Comparison of ENCODE assay signal across 9 cellular contexts in genomic region chr5:72244862-72245371, GRCh38.
DNase-seq lines count a peak whose midpoint lies in the region; ATAC-seq, FAIRE-seq and TF ChIP-seq lines count a peak whose summit lies in the region.
"Had no signal": no experiment of that assay in that cellular context is flagged by ENCODE, and none has a peak within 500 bp of the region (broad histone marks: within the 10 kb centered on the region; RNA-seq: fewer than 3 reads in every experiment).

No MANE protein-coding gene starts in this region.

- H3K27me3 Mint-ChIP-seq in activated CD4-positive, alpha-beta T cell treated with anti-CD3 and anti-CD28 coated beads for 36 hours: no peaks in the 10 kb centered on the region
- H3K27me3 Mint-ChIP-seq in HFFc6 (ENCODE audit: insufficient read depth): no peaks in the 10 kb centered on the region

- H3K4me3 ChIP-seq in GM12878 (no peak overlapping the region), vagina (no peak overlapping the region)
- H3K4me3 ChIP-seq: upper lobe of left lung had no signal

- DNase-seq in activated CD4-positive, alpha-beta T cell treated with anti-CD3 and anti-CD28 coated beads for 36 hours: peak; percentile 13
- DNase-seq in activated CD4-positive, alpha-beta T cell treated with anti-CD3 and anti-CD28 coated beads, Interleukin-2, amount 50 U/mL, for 1 hour: no peak
- DNase-seq in HFFc6: peak; percentile 60
- DNase-seq in NAMALWA (ENCODE audit: low spot score): peak; percentile 47
- no peak for DNase-seq in GM12878 (ENCODE audit: low read depth, low spot score)
- DNase-seq in iris pigment epithelial cell (ENCODE audit: low read depth): peak; percentile 71
- no peak for DNase-seq in vagina (ENCODE audit: extremely low spot score in 2 of 2)
- no peak for DNase-seq in SKM-1 (lab: John Stamatoyannopoulos, UW; ENCODE audit: unreplicated experiment)
- DNase-seq: upper lobe of left lung had no signal

- H3K4me3 Mint-ChIP-seq in activated CD4-positive, alpha-beta T cell treated with anti-CD3 and anti-CD28 coated beads for 36 hours: no peak overlapping the region
- H3K4me3 Mint-ChIP-seq in HFFc6: no peak overlapping the region

- FAIRE-seq in GM12878 (lab: Jason Lieb, UNC): no peak

- H3K79me2 ChIP-seq in GM12878 (ENCODE audit: control insufficient read depth, insufficient read depth, low read length): peaks cover 3% of the 10 kb centered on the region

- H2AFZ ChIP-seq in GM12878 (ENCODE audit: control insufficient read depth, low read depth, low read length): no peak overlapping the region

- no peak overlapping the region for H3K27ac Mint-ChIP-seq in activated CD4-positive, alpha-beta T cell treated with anti-CD3 and anti-CD28 coated beads for 36 hours
- H3K27ac Mint-ChIP-seq in HFFc6: peak overlapping the region; percentile 23; the same call in 1 of the 2 replicates

- no peak for TF ChIP-seq POLR2A in GM12878 (IDR thresholded peaks at IDR 0.05; ENCODE audit: low read depth, low read length)
- TF ChIP-seq POLR2A in vagina (IDR thresholded peaks at IDR 0.05): no peak

- H3K27ac ChIP-seq in GM12878 (ENCODE audit: control insufficient read depth, insufficient read depth) (no peak overlapping the region), vagina (peak overlapping the region; percentile 69)
- H3K27ac ChIP-seq: upper lobe of left lung had no signal

- CTCF ChIA-PET in activated CD4-positive, alpha-beta T cell treated with anti-CD3 and anti-CD28 coated beads for 36 hours (lab: Charles Lee): interaction anchor here (1.3 to 1.9 kb wide), 2 partner anchors 9 to 27 kb away, joined by 3 to 6 read pairs; no protein-coding TSS in a partner anchor
- CTCF ChIA-PET in GM12878 (lab: Yijun Ruan, JAX): interaction anchor here (0.6 to 2.4 kb wide), 22 partner anchors 9 to 467 kb away, joined by 3 to 19 read pairs (median 4); no protein-coding TSS in a partner anchor

- POLR2A ChIA-PET in activated CD4-positive, alpha-beta T cell treated with anti-CD3 and anti-CD28 coated beads for 36 hours (lab: Charles Lee): interaction anchor here (0.6 kb wide), 1 partner anchor 104 kb away, joined by 8 read pairs; no protein-coding TSS in a partner anchor
- POLR2A ChIA-PET in GM12878 (lab: Charles Lee): no interaction called here

- ATAC-seq in activated CD4-positive, alpha-beta T cell treated with anti-CD3 and anti-CD28 coated beads for 36 hours: no peak
- ATAC-seq in GM12878: peak; percentile 95

- intact Hi-C loops in activated CD4-positive, alpha-beta T cell treated with anti-CD3 and anti-CD28 coated beads for 36 hours (cut with DNase I, micrococcal nuclease): no loop called here
- intact Hi-C loops in GM12878 (cut with micrococcal nuclease; ENCODE audit: unreplicated experiment): loop anchor here (2.0 to 10.0 kb wide), 2 partner anchors 106 to 460 kb away; no protein-coding TSS in a partner anchor
- intact Hi-C loops in vagina (cut with DNase I): no loop called here

- SMC1A ChIA-PET in GM12878 (lab: Charles Lee; ENCODE audit: uncharacterized antibody, unreplicated experiment): interaction anchor here (0.6 to 2.6 kb wide), 11 partner anchors 10 to 106 kb away, joined by 3 to 13 read pairs (median 4); no protein-coding TSS in a partner anchor

- no peak overlapping the region for H3K9ac ChIP-seq in GM12878 (ENCODE audit: control insufficient read depth, insufficient read depth, low read length)

- WGBS in GM12878 (ENCODE audit: insufficient coverage, insufficient replicate concordance, low lambda C conversion rate, missing lambda C conversion rate): 87% methylated on average over 2 of the region's 2 CpGs

- TF ChIP-seq CTCF in HFFc6 (IDR thresholded peaks at IDR 0.05): peak; percentile 74
- TF ChIP-seq CTCF in GM12878 (IDR thresholded peaks at IDR 0.05 in 2 of 3, conservative IDR thresholded peaks at IDR 0.05 in 1 of 3; ENCODE audit: control insufficient read depth in 2 of 3, extremely low read depth in 1 of 3, insufficient read depth in 1 of 3, low read depth in 3 of 3, low read length in 3 of 3): peak; percentile 39 to 51 (median 48); a peak in 5 of 6 replicates
- TF ChIP-seq CTCF in vagina (IDR thresholded peaks at IDR 0.05): no peak

- peak; percentile 56 for TF ChIP-seq RAD21 in GM12878 (IDR thresholded peaks at IDR 0.05; ENCODE audit: insufficient read depth, low read depth, low read length)

- RAD21 ChIA-PET in GM12878 (lab: Charles Lee; ENCODE audit: unreplicated experiment): interaction anchor here (0.6 to 1.6 kb wide), 9 partner anchors 11 to 462 kb away, joined by 3 to 8 read pairs (median 3); no protein-coding TSS in a partner anchor

- H3K4me2 ChIP-seq in GM12878 (ENCODE audit: control insufficient read depth, insufficient read depth): no peak overlapping the region

- H4K20me1 ChIP-seq in GM12878 (ENCODE audit: control insufficient read depth, insufficient read depth): no peaks in the 10 kb centered on the region

- no peak for TF ChIP-seq EP300 in GM12878 (IDR thresholded peaks at IDR 0.05; ENCODE audit: borderline replicate concordance in 1 of 2, control insufficient read depth in 1 of 2, low read depth in 2 of 2, low read length in 2 of 2)

- H3K27me3 ChIP-seq in GM12878 (replicated peaks in 1 of 2; ENCODE audit: control insufficient read depth in 2 of 2, insufficient read depth in 2 of 2, low read length in 1 of 2): no peaks in the 10 kb centered on the region
- H3K27me3 ChIP-seq in vagina: no peaks in the 10 kb centered on the region
- H3K27me3 ChIP-seq: upper lobe of left lung had no signal

- H3K9me3 Mint-ChIP-seq in activated CD4-positive, alpha-beta T cell treated with anti-CD3 and anti-CD28 coated beads for 36 hours (ENCODE audit: low read depth): no peaks in the 10 kb centered on the region
- H3K9me3 Mint-ChIP-seq in HFFc6: no peaks in the 10 kb centered on the region

- in situ Hi-C loops in GM12878 (cut with MboI): loop anchor here (10.0 kb wide), 1 partner anchor 460 kb away; no protein-coding TSS in a partner anchor

- H3K36me3 ChIP-seq in GM12878 (ENCODE audit: control insufficient read depth in 2 of 2, insufficient read depth in 2 of 2, low read length in 1 of 2) (peaks cover 0 to 6% of the 10 kb centered on the region in 2 experiments; a peak in 3 of 4 replicates), vagina (no peaks in the 10 kb centered on the region)
- H3K36me3 ChIP-seq: upper lobe of left lung had no signal

- H3K9me3 ChIP-seq in GM12878 (replicated peaks; ENCODE audit: control insufficient read depth, insufficient read depth, low read length) (no peaks in the 10 kb centered on the region), vagina (no peaks in the 10 kb centered on the region)
- H3K9me3 ChIP-seq: upper lobe of left lung had no signal

- no peaks in the 10 kb centered on the region for H3K36me3 Mint-ChIP-seq in activated CD4-positive, alpha-beta T cell treated with anti-CD3 and anti-CD28 coated beads for 36 hours (ENCODE audit: low read depth)
- H3K36me3 Mint-ChIP-seq in HFFc6 (ENCODE audit: low read depth): no peaks in the 10 kb centered on the region

- H3K4me1 ChIP-seq in GM12878 (ENCODE audit: control insufficient read depth, insufficient read depth, low read length) (peaks cover 10% of the 10 kb centered on the region; the same call in 1 of the 2 replicates), vagina (peaks cover 52% of the 10 kb centered on the region)

- peaks cover 6% of the 10 kb centered on the region for H3K4me1 Mint-ChIP-seq in activated CD4-positive, alpha-beta T cell treated with anti-CD3 and anti-CD28 coated beads for 36 hours
- H3K4me1 Mint-ChIP-seq in HFFc6 (ENCODE audit: low read depth): peaks cover 55% of the 10 kb centered on the region

- BruUV-seq in GM12878 (replicated peaks; lab: Mats Ljungman, UMichigan): no TSS peak

TF ChIP-seq in GM12878, 131 proteins besides CTCF, POLR2A, EP300 and RAD21:
- TF ChIP-seq HSF1 (IDR thresholded peaks at IDR 0.05; ENCODE audit: low read depth, low read length) (no peak), SMC3 (IDR thresholded peaks at IDR 0.05; ENCODE audit: borderline replicate concordance, low read length) (peak; percentile 27; the same call in 1 of the 2 replicates)

Comparison
In these comparisons a context has a peak if more than half of its experiments do, and no peak if none do; other contexts are left out.
1. DNase-seq: peak in activated CD4-positive, alpha-beta T cell treated with anti-CD3 and anti-CD28 coated beads for 36 hours (single experiment), HFFc6 (single experiment), NAMALWA (single experiment) and iris pigment epithelial cell (single experiment); none in activated CD4-positive, alpha-beta T cell treated with anti-CD3 and anti-CD28 coated beads, Interleukin-2, amount 50 U/mL, for 1 hour (single experiment), GM12878 (single experiment), vagina (0 of 2) and SKM-1 (single experiment).
2. CTCF ChIP-seq: peak in HFFc6 (single experiment) and GM12878 (3 of 3); none in vagina (0 of 3).